9 cellular contexts compared by ENCODE assay signal in the genomic region with DNA sequence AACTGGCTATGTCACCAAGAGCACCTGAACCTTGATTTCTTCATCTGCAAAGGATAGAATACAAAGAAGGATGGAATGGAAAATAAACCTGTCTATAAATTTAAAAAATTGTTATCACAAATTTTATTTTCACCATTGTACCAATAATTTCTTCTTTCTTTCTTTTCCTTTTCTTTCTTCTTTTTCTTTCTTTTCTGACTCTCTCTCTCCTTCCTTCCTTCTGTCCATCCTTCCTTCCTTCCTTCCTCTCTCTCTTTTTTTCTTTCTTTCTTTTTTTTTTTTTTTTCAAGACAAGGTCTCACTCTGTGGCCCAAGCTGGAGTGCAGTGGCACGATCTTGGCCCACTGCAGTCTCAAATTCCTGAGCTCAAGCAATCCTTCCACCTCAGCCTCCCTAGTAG. TPM values are rescaled to one million over a fixed set of nuclear protein-coding genes. Genes with fewer than 3 reads are reported as not detected.
"Had no signal": no experiment of that assay in that cellular context is flagged by ENCODE, and none has a peak within 500 bp of the region (broad histone marks: within the 10 kb centered on the region; RNA-seq: fewer than 3 reads in every experiment).

No MANE protein-coding gene starts in this region.

- H3K4me3 ChIP-seq: GM12878 had no signal

- DNase-seq: GDM1, GF-D8 had no signal

- FAIRE-seq: G401.6, GM12878, GM12891, GM12892, GM18507, GM19239 had no signal

- ATAC-seq: GM12878 had no signal

RNA-seq across cellular contexts. Expression of gene SORBS1, which starts 36.6 kb away (rescaled TPM):
- total RNA-seq: G401 had no signal
